ENCODE assay signal across 1 cellular context in the genomic region with DNA sequence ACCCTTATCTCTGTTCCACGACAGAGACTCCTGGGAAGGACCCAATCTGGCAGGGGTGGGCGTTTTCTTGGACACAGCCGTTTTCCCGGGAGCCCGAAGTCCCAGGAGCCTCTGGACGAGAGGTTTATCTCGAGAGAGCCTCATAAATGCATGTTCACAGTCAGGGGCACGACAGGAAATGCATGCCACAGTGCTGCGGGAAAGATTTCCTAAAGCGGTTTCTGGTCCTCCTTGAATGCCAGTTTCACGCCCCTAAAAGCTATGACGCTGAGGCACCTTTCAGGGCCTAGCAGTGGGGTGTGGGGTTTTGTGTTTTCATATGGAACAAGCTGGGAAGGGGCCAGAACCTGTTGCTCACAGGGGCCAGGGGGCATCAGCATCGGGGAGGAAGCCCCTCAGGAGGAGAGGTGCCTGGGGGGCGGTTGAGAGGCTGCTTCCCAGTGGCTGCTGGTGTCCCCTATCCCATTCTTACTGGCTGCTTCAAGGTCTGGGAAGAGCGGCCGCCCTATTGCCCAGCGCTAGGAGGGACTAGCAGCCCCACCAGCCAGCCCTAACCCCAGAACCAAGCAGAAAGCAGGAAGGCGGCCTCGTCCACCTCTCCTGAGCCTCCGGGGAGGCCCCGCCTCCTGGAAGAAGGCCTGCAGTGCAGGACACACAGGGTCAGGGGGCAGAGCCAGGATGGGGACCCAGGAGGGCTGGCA.
TF ChIP-seq lines count a peak whose summit lies in the region.

No MANE protein-coding gene starts in this region.

TF ChIP-seq in H1, 55 proteins besides CTCF, POLR2A, EP300 and RAD21 (continued from another document):
- TF ChIP-seq RNF2 (IDR thresholded peaks at IDR 0.05; ENCODE audit: borderline replicate concordance, low read depth, low read length, missing control alignments, poor library complexity, severe bottlenecking) (no peak), PHF8 (conservative IDR thresholded peaks at IDR 0.05; ENCODE audit: low read depth, low read length) (no peak), TAF1 (IDR thresholded peaks at IDR 0.05; ENCODE audit: low read depth, low read length) (no peak), POLR2AphosphoS5 (IDR thresholded peaks at IDR 0.05; ENCODE audit: low read depth, low read length) (no peak), SUZ12 (IDR thresholded peaks at IDR 0.05; ENCODE audit: low read length) (no peak)
